Comparison of ENCODE assay signal across 11 cellular contexts in the genomic region with DNA sequence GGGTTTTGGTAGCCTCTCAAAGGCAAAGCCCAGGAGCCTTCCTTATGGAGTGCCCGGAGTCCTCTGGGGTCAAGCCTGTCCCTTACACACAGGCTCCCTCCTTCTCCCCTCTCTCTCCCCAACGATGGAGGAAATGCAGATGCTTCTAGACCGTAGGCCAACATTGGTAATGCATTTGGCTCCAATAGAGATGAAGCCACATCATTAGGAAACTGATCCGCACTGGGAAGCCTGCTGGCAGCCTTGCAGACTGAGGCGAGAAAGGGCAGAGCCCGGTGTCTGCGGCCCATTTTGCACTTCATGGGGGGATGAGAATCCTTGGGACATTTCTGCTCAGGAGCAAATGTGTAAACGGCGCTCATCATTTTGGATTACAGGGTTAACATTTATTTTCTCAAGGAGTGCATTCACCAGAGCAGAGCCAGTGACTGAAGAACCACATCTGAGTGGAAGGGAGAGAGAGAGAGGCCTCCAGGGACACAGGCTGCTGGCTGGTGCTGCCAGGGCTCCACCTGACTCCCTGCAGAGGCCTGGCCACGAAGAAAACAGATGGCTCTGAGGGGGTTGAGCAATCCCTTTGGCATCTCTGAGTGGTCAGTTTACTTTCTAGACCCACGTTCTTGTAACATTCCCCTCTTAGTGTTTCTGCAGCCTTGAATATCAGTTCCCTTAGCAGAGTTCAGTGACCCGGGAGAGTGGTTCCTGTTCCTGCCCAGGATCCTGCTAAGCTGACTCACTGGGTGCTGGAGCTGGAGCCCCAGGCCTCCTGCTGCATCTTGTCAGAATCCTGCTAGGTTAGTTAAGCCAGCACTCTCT. TPM values are rescaled to one million over a fixed set of nuclear protein-coding genes. Genes with fewer than 3 reads are reported as not detected.
DNase-seq lines count a peak whose midpoint lies in the region; ATAC-seq, FAIRE-seq and TF ChIP-seq lines count a peak whose summit lies in the region.
"Had no signal": no experiment of that assay in that cellular context is flagged by ENCODE, and none has a peak within 500 bp of the region (broad histone marks: within the 10 kb centered on the region; RNA-seq: fewer than 3 reads in every experiment).

No MANE protein-coding gene starts in this region.

- no peaks in the 10 kb centered on the region for H3F3A ChIP-seq in SK-N-SH (replicated peaks; ENCODE audit: insufficient read depth)
- peaks cover 20% of the 10 kb centered on the region for H3F3A ChIP-seq in smooth muscle cell (ENCODE audit: low read depth)

- DNase-seq in HCEC 1CT, result peak; percentile 83
- DNase-seq in SK-N-SH, result no peak
- DNase-seq in glutamatergic neuron, result no peak
- no peak for DNase-seq in smooth muscle cell (lab: John Stamatoyannopoulos, UW; ENCODE audit: unreplicated experiment)
- no peak for DNase-seq in activated naive CD4-positive, alpha-beta T cell treated with Interleukin-2 at 50 U/mL for 16 hours
- DNase-seq in NCI-H748 treated with DMSO at 0.1 percent for 48 hours (lab: John Stamatoyannopoulos, UW), result no peak
- DNase-seq in small intestine, result no peak
- DNase-seq: activated CD4-positive, CD25-positive, alpha-beta regulatory T cell; NCI-H1105 had no signal

- H3K9me2 ChIP-seq in SK-N-SH, result no peaks in the 10 kb centered on the region

- peaks cover 0 to 5% of the 10 kb centered on the region in 2 experiments; a peak in 2 of 4 replicates for H3K4me1 ChIP-seq in SK-N-SH (ENCODE audit: control insufficient read depth in 1 of 2, insufficient read depth in 2 of 2, low read depth in 1 of 2, low read length in 1 of 2)
- H3K4me1 ChIP-seq in smooth muscle cell (ENCODE audit: low read depth), result peaks cover 4% of the 10 kb centered on the region
- peaks cover 0 to 3% of the 10 kb centered on the region in 2 donors for H3K4me1 ChIP-seq in small intestine (ENCODE audit: control insufficient read depth in 2 of 2, insufficient read depth in 1 of 2, low read depth in 1 of 2, low read length in 1 of 2)

- H3K27me3 ChIP-seq in SK-N-SH (ENCODE audit: insufficient read depth) (no peaks in the 10 kb centered on the region), smooth muscle cell (ENCODE audit: low read depth) (no peaks in the 10 kb centered on the region), small intestine (ENCODE audit: control insufficient read depth in 2 of 2, insufficient read depth in 2 of 2, low read length in 2 of 2) (no peaks in the 10 kb centered on the region)

- 63% methylated on average over 12 of the region's 12 CpGs for WGBS in SK-N-SH (ENCODE audit: low lambda C conversion rate)
- WGBS in smooth muscle cell (ENCODE audit: low lambda C conversion rate), result 57% methylated on average over 12 of the region's 12 CpGs
- 65 to 80% (median 73%) methylated on average over 12 of the region's 12 CpGs for WGBS in small intestine, 3 donors

- no peaks in the 10 kb centered on the region for H3K9me3 ChIP-seq in SK-N-SH
- H3K9me3 ChIP-seq in smooth muscle cell (replicated peaks; ENCODE audit: low read depth), result no peaks in the 10 kb centered on the region
- H3K9me3 ChIP-seq in small intestine (ENCODE audit: control insufficient read depth, low read depth), result no peaks in the 10 kb centered on the region

- no peaks in the 10 kb centered on the region for H3K36me3 ChIP-seq in SK-N-SH (replicated peaks in 1 of 2; ENCODE audit: control insufficient read depth in 1 of 2, insufficient read depth in 2 of 2, low read length in 1 of 2)
- no peaks in the 10 kb centered on the region for H3K36me3 ChIP-seq in smooth muscle cell (ENCODE audit: low read depth)
- no peaks in the 10 kb centered on the region for H3K36me3 ChIP-seq in small intestine (ENCODE audit: control insufficient read depth in 2 of 2, insufficient read depth in 2 of 2, low read length in 2 of 2)

- FAIRE-seq in small intestine (lab: Jason Lieb, UNC), result no peak

- H3K79me2 ChIP-seq in SK-N-SH (ENCODE audit: insufficient read depth) (peaks cover 3% of the 10 kb centered on the region; the same call in 1 of the 2 replicates), smooth muscle cell (ENCODE audit: low read depth) (no peaks in the 10 kb centered on the region)

- POLR2A ChIA-PET in SK-N-SH (lab: Yijun Ruan, JAX), result no interaction called here

- no peak for TF ChIP-seq CTCF in SK-N-SH (IDR thresholded peaks at IDR 0.05)
- no peak for TF ChIP-seq CTCF in glutamatergic neuron (IDR thresholded peaks at IDR 0.05; ENCODE audit: partially characterized antibody, unreplicated experiment)
- TF ChIP-seq CTCF in smooth muscle cell (IDR thresholded peaks at IDR 0.05; ENCODE audit: borderline replicate concordance, insufficient read depth, poor library complexity, severe bottlenecking), result no peak

- H3K4me2 ChIP-seq in SK-N-SH (0 out of 2 replicates have a peak overlapping the region, but pooled peaks have one; percentile 37), smooth muscle cell (peak overlapping the region; percentile 43)

- no peak for TF ChIP-seq EP300 in SK-N-SH (IDR thresholded peaks at IDR 0.05; ENCODE audit: borderline replicate concordance in 1 of 2, low read depth in 1 of 2, low read length in 1 of 2)

- H3K9me3 Mint-ChIP-seq in glutamatergic neuron (ENCODE audit: unreplicated experiment), result peaks cover 4% of the 10 kb centered on the region
- H3K9me3 Mint-ChIP-seq: memory B cell had no signal

- H4K20me1 ChIP-seq in SK-N-SH (ENCODE audit: insufficient read depth) (no peaks in the 10 kb centered on the region), smooth muscle cell (ENCODE audit: low read depth) (no peaks in the 10 kb centered on the region)

- no peak for TF ChIP-seq RAD21 in SK-N-SH (IDR thresholded peaks at IDR 0.05; ENCODE audit: low read length)

- H3K27ac Mint-ChIP-seq in glutamatergic neuron (ENCODE audit: unreplicated experiment), result peak overlapping the region; percentile 56
- H3K27ac Mint-ChIP-seq: memory B cell had no signal

- H3K4me3 ChIP-seq in SK-N-SH (ENCODE audit: low read depth in 2 of 2, low read length in 1 of 2) (no peak overlapping the region), smooth muscle cell (no peak overlapping the region), small intestine (ENCODE audit: low read depth in 1 of 2, low read length in 2 of 2) (no peak overlapping the region)

- H3K4me1 Mint-ChIP-seq in glutamatergic neuron (ENCODE audit: low read depth, unreplicated experiment), result peaks cover 21% of the 10 kb centered on the region
- H3K4me1 Mint-ChIP-seq: memory B cell had no signal

- CTCF ChIA-PET in SK-N-SH (lab: Yijun Ruan, JAX), result no interaction called here

- H3K9ac ChIP-seq in SK-N-SH (no peak overlapping the region), smooth muscle cell (ENCODE audit: low read depth) (no peak overlapping the region)

- ATAC-seq in GM19463 (IDR thresholded peaks at IDR 0.05; ENCODE audit: unreplicated experiment), result no peak

- H3K27ac ChIP-seq in SK-N-SH (ENCODE audit: low read depth in 2 of 2, low read length in 1 of 2) (no peak overlapping the region), smooth muscle cell (ENCODE audit: low read depth) (peak overlapping the region; percentile 47), small intestine (ENCODE audit: low read depth in 1 of 2, low read length in 1 of 2) (no peak overlapping the region)

- peaks cover 7% of the 10 kb centered on the region for H3K27me3 Mint-ChIP-seq in glutamatergic neuron (ENCODE audit: unreplicated experiment)

- H3K4me3 Mint-ChIP-seq in glutamatergic neuron (ENCODE audit: unreplicated experiment), result peak overlapping the region; percentile 57
- H3K4me3 Mint-ChIP-seq: memory B cell had no signal

- H2AFZ ChIP-seq in SK-N-SH (ENCODE audit: low read depth) (no peak overlapping the region), smooth muscle cell (ENCODE audit: low read depth) (no peak overlapping the region)

- peaks cover 5% of the 10 kb centered on the region for H3K36me3 Mint-ChIP-seq in glutamatergic neuron (ENCODE audit: unreplicated experiment)
- H3K36me3 Mint-ChIP-seq: memory B cell had no signal

TF ChIP-seq in SK-N-SH, 30 proteins besides CTCF, POLR2A, EP300 and RAD21 (continues in another document):
- TF ChIP-seq NFIC (IDR thresholded peaks at IDR 0.05; ENCODE audit: borderline replicate concordance) (no peak), FOSL2 (IDR thresholded peaks at IDR 0.05; ENCODE audit: borderline replicate concordance, low read depth) (peak; percentile 12; the same call in 1 of the 2 replicates), RXRA (IDR thresholded peaks at IDR 0.05; ENCODE audit: borderline replicate concordance, low read depth) (no peak), GABPA (IDR thresholded peaks at IDR 0.05; ENCODE audit: low read depth) (peak; percentile 31; the same call in 1 of the 2 replicates)
- TF ChIP-seq, protein P1, sequence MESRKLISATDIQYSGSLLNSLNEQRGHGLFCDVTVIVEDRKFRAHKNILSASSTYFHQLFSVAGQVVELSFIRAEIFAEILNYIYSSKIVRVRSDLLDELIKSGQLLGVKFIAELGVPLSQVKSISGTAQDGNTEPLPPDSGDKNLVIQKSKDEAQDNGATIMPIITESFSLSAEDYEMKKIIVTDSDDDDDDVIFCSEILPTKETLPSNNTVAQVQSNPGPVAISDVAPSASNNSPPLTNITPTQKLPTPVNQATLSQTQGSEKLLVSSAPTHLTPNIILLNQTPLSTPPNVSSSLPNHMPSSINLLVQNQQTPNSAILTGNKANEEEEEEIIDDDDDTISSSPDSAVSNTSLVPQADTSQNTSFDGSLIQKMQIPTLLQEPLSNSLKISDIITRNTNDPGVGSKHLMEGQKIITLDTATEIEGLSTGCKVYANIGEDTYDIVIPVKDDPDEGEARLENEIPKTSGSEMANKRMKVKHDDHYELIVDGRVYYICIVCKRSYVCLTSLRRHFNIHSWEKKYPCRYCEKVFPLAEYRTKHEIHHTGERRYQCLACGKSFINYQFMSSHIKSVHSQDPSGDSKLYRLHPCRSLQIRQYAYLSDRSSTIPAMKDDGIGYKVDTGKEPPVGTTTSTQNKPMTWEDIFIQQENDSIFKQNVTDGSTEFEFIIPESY (IDR thresholded peaks at IDR 0.05; ENCODE audit: borderline replicate concordance, low read depth), result no peak

RNA-seq across cellular contexts. Expression of a gene that starts 4.4 kb away (rescaled TPM):
- polyA plus RNA-seq in SK-N-SH (2012; rRNA removed) (328 and 428 TPM in 2 replicates), smooth muscle cell (338 and 410 TPM in 2 replicates), small intestine (100 to 1,000 TPM; 443 to 496 (median 444) TPM)
- polyA plus RNA-seq in SK-N-SH (2012; cell fraction: cytosol; rRNA removed), result 172 and 280 TPM in 2 replicates
- 113 and 174 TPM in 2 replicates for polyA plus RNA-seq in SK-N-SH (2012; cell fraction: nucleus; rRNA removed)
- total RNA-seq in glutamatergic neuron (ENCODE audit: unreplicated experiment) (224 TPM), smooth muscle cell (146 and 170 TPM in 2 replicates)

RNA-seq across cellular contexts. Expression of a gene that starts 36.4 kb away (rescaled TPM):
- polyA plus RNA-seq in SK-N-SH (2012; rRNA removed) (not detected in 2 replicates), smooth muscle cell (not detected in 2 replicates), small intestine (not detected)
- polyA plus RNA-seq in SK-N-SH (2012; cell fraction: cytosol; rRNA removed), result not detected in 2 replicates
- not detected in 2 replicates for polyA plus RNA-seq in SK-N-SH (2012; cell fraction: nucleus; rRNA removed)
- total RNA-seq in glutamatergic neuron (ENCODE audit: unreplicated experiment) (not detected), smooth muscle cell (not detected in 2 replicates)

RNA-seq across cellular contexts. Expression of a gene that starts 46.7 kb away (rescaled TPM):
- polyA plus RNA-seq in SK-N-SH (2012; rRNA removed) (not detected in 2 replicates), smooth muscle cell (not detected in 2 replicates), small intestine (not detected)
- not detected in 2 replicates for polyA plus RNA-seq in SK-N-SH (2012; cell fraction: cytosol; rRNA removed)
- polyA plus RNA-seq in SK-N-SH (2012; cell fraction: nucleus; rRNA removed), result not detected in 2 replicates
- total RNA-seq in glutamatergic neuron (ENCODE audit: unreplicated experiment) (not detected), smooth muscle cell (not detected in 2 replicates)
